In the genomic region with DNA sequence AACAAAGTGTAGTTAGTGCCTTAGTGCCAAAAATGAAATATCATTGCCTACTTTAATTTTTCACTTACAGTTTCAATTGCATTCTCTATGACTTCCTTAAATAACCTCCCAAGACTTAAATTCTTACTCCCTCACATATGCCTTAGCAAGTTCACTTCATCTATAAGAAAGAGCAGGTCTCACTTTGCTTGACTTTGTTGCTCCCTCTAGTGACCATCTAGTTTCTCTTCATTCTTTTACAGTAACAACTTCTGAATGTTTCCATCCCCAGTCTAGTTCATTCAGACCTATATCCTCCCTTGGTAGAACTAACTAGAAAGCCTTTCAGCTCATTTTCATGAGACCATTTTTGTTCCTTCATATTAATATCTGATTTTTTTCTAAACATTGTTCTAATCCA, we compare ENCODE assay signal across 7 cellular contexts.
DNase-seq lines count a peak whose midpoint lies in the region; ATAC-seq and TF ChIP-seq lines count a peak whose summit lies in the region.
"Not testable (repeated sequence)": the region's sequence is repeated elsewhere in the genome, so short reads cannot be mapped to it uniquely, and the experiment has no call there.

No MANE protein-coding gene starts in this region.

- DNase-seq in H7 (peak; percentile 0), LHCN-M2 (ENCODE audit: low read depth) (peak; percentile 20), NCI-H526 (lab: John Stamatoyannopoulos, UW) (peak; percentile 1 to 24), MCF 10A (ENCODE audit: unreplicated experiment) (peak; percentile 41)
- not testable (repeated sequence) for DNase-seq in Panc1 (ENCODE audit: low read depth, low spot score); left lung

- H3K4me3 Mint-ChIP-seq in MCF 10A (ENCODE audit: unreplicated experiment), result not testable (repeated sequence)

- not testable (repeated sequence) for H3K4me1 Mint-ChIP-seq in MCF 10A (ENCODE audit: insufficient read depth, unreplicated experiment)

- H3K36me3 ChIP-seq in H7 (replicated peaks; ENCODE audit: control insufficient read depth, insufficient read depth, low read length); Panc1 (ENCODE audit: control insufficient read depth, insufficient read depth, low read length); left lung: not testable (repeated sequence)

- H3K27me3 ChIP-seq in H7 (ENCODE audit: control insufficient read depth, insufficient read depth, low read length); Panc1 (ENCODE audit: control insufficient read depth, insufficient read depth, low read length); left lung: not testable (repeated sequence)

- H3K4me3 ChIP-seq in H7 (ENCODE audit: insufficient read depth, low read depth, low read length); Panc1 (ENCODE audit: low read depth in 2 of 2, low read length in 2 of 2); left lung: not testable (repeated sequence)

- intact Hi-C loops in Panc1 (cut with micrococcal nuclease; ENCODE audit: unreplicated experiment); MCF 10A (cut with micrococcal nuclease); left lung (cut with DNase I): not testable (repeated sequence)

- not testable (repeated sequence) for H3K4me1 ChIP-seq in Panc1 (ENCODE audit: control insufficient read depth, insufficient read depth, low read length); left lung

- H3K27me3 Mint-ChIP-seq in MCF 10A (ENCODE audit: insufficient read depth, unreplicated experiment), result not testable (repeated sequence)

- H3K9me3 Mint-ChIP-seq in MCF 10A (ENCODE audit: unreplicated experiment), result not testable (repeated sequence)

- BruUV-seq in Panc1 (replicated peaks; lab: Mats Ljungman, UMichigan); MCF 10A (replicated peaks; lab: Mats Ljungman, UMichigan): not testable (repeated sequence)

- not testable (repeated sequence) for H3K27ac ChIP-seq in C4-2B; Panc1 (ENCODE audit: low read length); left lung

- TF ChIP-seq CTCF in C4-2B (conservative IDR thresholded peaks at IDR 0.05) (peak; percentile 33), Panc1 (IDR thresholded peaks at IDR 0.05) (peak; percentile 13; the same call in 1 of the 2 replicates), MCF 10A (IDR thresholded peaks at IDR 0.05; ENCODE audit: unreplicated experiment) (peak; percentile 24)
- not testable (repeated sequence) for TF ChIP-seq CTCF in left lung (IDR thresholded peaks at IDR 0.05)

- in situ Hi-C loops in Panc1 (cut with HindIII; ENCODE audit: low pct_unique_long_range_greater_than_20kb, low sequenced_read_pairs), result not testable (repeated sequence)

- POLR2A ChIA-PET in Panc1 (lab: Charles Lee); MCF 10A (lab: Yijun Ruan, JAX): not testable (repeated sequence)

- not testable (repeated sequence) for H3K36me3 Mint-ChIP-seq in MCF 10A (ENCODE audit: insufficient read depth, unreplicated experiment)

- CTCF ChIA-PET in Panc1 (lab: Charles Lee), result not testable (repeated sequence)
- CTCF ChIA-PET in MCF 10A (lab: Yijun Ruan, JAX), result interaction anchor here (0.7 kb wide), 1 partner anchor 1589 kb away, joined by 5 read pairs; no protein-coding TSS in a partner anchor

- ATAC-seq in Panc1, result not testable (repeated sequence)
- ATAC-seq in left lung, result peak; percentile 65

- not testable (repeated sequence) for H3K9me3 ChIP-seq in Panc1 (ENCODE audit: control insufficient read depth, insufficient read depth, low read depth, low read length); left lung

- not testable (repeated sequence) for H3K27ac Mint-ChIP-seq in MCF 10A (ENCODE audit: low read depth, unreplicated experiment)
